In genomic region chr12:64459388-64460024, GRCh38 we compare ENCODE assay signal across 8 cellular contexts. TPM values are rescaled to one million over a fixed set of nuclear protein-coding genes. Genes with fewer than 3 reads are reported as not detected.
A peak's percentile ranks its signal among the peaks of the same experiment; 100 is the strongest.
DNase-seq lines count a peak whose midpoint lies in the region; ATAC-seq lines count a peak whose summit lies in the region.

No MANE protein-coding gene starts in this region.

- H3K4me3 Mint-ChIP-seq in activated naive CD8-positive, alpha-beta T cell treated with anti-CD3 and anti-CD28 coated beads, Interleukin-2, amount 50 U/mL, for 24 hours = peak overlapping the region; percentile 63

- H3K18ac ChIP-seq in mesenchymal stem cell (ENCODE audit: low read depth in 1 of 2, low read length in 2 of 2) = peak overlapping the region; percentile 64 to 66

- peaks cover 36% of the 10 kb centered on the region for H3K36me3 Mint-ChIP-seq in activated naive CD8-positive, alpha-beta T cell treated with anti-CD3 and anti-CD28 coated beads, Interleukin-2, amount 50 U/mL, for 24 hours (ENCODE audit: low read depth)

- no peaks in the 10 kb centered on the region for H3K27me3 ChIP-seq in mesenchymal stem cell (ENCODE audit: control insufficient read depth in 1 of 2, insufficient read depth in 1 of 2, low read length in 2 of 2)

- no peak overlapping the region for H3K4ac ChIP-seq in mesenchymal stem cell (ENCODE audit: low read depth in 1 of 2, low read length in 2 of 2)

- DNase-seq in activated naive CD8-positive, alpha-beta T cell treated with anti-CD3 and anti-CD28 coated beads, Interleukin-2, amount 50 U/mL, for 24 hours = peak; percentile 11
- DNase-seq in mesenchymal stem cell (peak; percentile 34), NCI-H774 (lab: John Stamatoyannopoulos, UW) (no peak), superior temporal gyrus (ENCODE audit: extremely low spot score) (no peak), nucleus accumbens (lab: John Stamatoyannopoulos, UW) (no peak), SIG-M5 treated with dmso at 0.1 percent for 504 hours (lab: John Stamatoyannopoulos, UW; ENCODE audit: unreplicated experiment) (no peak)

- H3K4me1 Mint-ChIP-seq in activated naive CD8-positive, alpha-beta T cell treated with anti-CD3 and anti-CD28 coated beads, Interleukin-2, amount 50 U/mL, for 24 hours = peaks cover 36% of the 10 kb centered on the region

- H3K4me3 ChIP-seq in mesenchymal stem cell (ENCODE audit: insufficient read depth in 1 of 2, low read depth in 1 of 2, low read length in 2 of 2) = peak overlapping the region in 1 of 2 experiments; percentile 72

- H2AK5ac ChIP-seq in mesenchymal stem cell (ENCODE audit: low read length, severe bottlenecking) = no peak overlapping the region

- H3K9me3 Mint-ChIP-seq in activated naive CD8-positive, alpha-beta T cell treated with anti-CD3 and anti-CD28 coated beads, Interleukin-2, amount 50 U/mL, for 24 hours = no peaks in the 10 kb centered on the region

- H3K9me3 ChIP-seq in mesenchymal stem cell (ENCODE audit: control insufficient read depth, low read length) = no peaks in the 10 kb centered on the region

- H2BK15ac ChIP-seq in mesenchymal stem cell (ENCODE audit: low read depth, poor library complexity, severe bottlenecking) = no peak overlapping the region

- H4K8ac ChIP-seq in mesenchymal stem cell (ENCODE audit: low read length) = no peak overlapping the region

- H3K27me3 Mint-ChIP-seq in activated naive CD8-positive, alpha-beta T cell treated with anti-CD3 and anti-CD28 coated beads, Interleukin-2, amount 50 U/mL, for 24 hours = no peaks in the 10 kb centered on the region

- H3K4me1 ChIP-seq in mesenchymal stem cell (ENCODE audit: control insufficient read depth, insufficient read depth, low read depth, low read length) = peaks cover 7% of the 10 kb centered on the region

- no CpG with 5 or more reads among the region's 3 CpGs for WGBS in mesenchymal stem cell

- peaks cover 4 to 46% of the 10 kb centered on the region in 2 experiments for H3K36me3 ChIP-seq in mesenchymal stem cell (ENCODE audit: control insufficient read depth in 1 of 2, insufficient read depth in 2 of 2, low read depth in 1 of 2, low read length in 2 of 2)

- no peak overlapping the region for H3K23ac ChIP-seq in mesenchymal stem cell (ENCODE audit: low read length in 2 of 2)

- peak overlapping the region; percentile 73 for H3K27ac Mint-ChIP-seq in activated naive CD8-positive, alpha-beta T cell treated with anti-CD3 and anti-CD28 coated beads, Interleukin-2, amount 50 U/mL, for 24 hours

- no peak overlapping the region for H2AFZ ChIP-seq in mesenchymal stem cell (ENCODE audit: low read depth, low read length)

- H3K27ac ChIP-seq in mesenchymal stem cell (ENCODE audit: low read length, poor library complexity, severe bottlenecking) = peak overlapping the region; percentile 47

- H3K4me2 ChIP-seq in mesenchymal stem cell (ENCODE audit: low read length, poor library complexity, severe bottlenecking) = peak overlapping the region; percentile 36

- ATAC-seq in GM18498 (IDR thresholded peaks at IDR 0.05; ENCODE audit: unreplicated experiment) (peak; percentile 41), HG03066 (IDR thresholded peaks at IDR 0.05; ENCODE audit: low read depth, unreplicated experiment) (peak; percentile 61)
- no peak for ATAC-seq in activated naive CD8-positive, alpha-beta T cell treated with anti-CD3 and anti-CD28 coated beads, Interleukin-2, amount 50 U/mL, for 24 hours

- no peak overlapping the region for H3K14ac ChIP-seq in mesenchymal stem cell (ENCODE audit: low read length in 2 of 2)

- H4K91ac ChIP-seq in mesenchymal stem cell (ENCODE audit: low read length) = no peak overlapping the region

- peaks cover 4% of the 10 kb centered on the region for H3K79me1 ChIP-seq in mesenchymal stem cell (replicated peaks; ENCODE audit: low read length, poor library complexity, severe bottlenecking)

- no peak overlapping the region for H2BK120ac ChIP-seq in mesenchymal stem cell (ENCODE audit: low read depth, low read length)

- no peak overlapping the region for H2BK5ac ChIP-seq in mesenchymal stem cell (ENCODE audit: low read depth, low read length, poor library complexity, severe bottlenecking)

- no peak overlapping the region for H2BK12ac ChIP-seq in mesenchymal stem cell (ENCODE audit: low read length in 2 of 2)

- peak overlapping the region; percentile 90 for H3K9ac ChIP-seq in mesenchymal stem cell (ENCODE audit: low read length)

RNA-seq across cellular contexts. Expression of gene TBK1, which starts 7.6 kb away (rescaled TPM):
- 17.0 TPM for polyA plus RNA-seq in mesenchymal stem cell (2013, experiment 1 of 2)
- 17.4 TPM for polyA plus RNA-seq in mesenchymal stem cell (2013, experiment 2 of 2)

RNA-seq across cellular contexts. Expression of gene XPOT, which starts 55.3 kb away (rescaled TPM):
- 86.7 TPM for polyA plus RNA-seq in mesenchymal stem cell (2013, experiment 1 of 2)
- 87.2 TPM for polyA plus RNA-seq in mesenchymal stem cell (2013, experiment 2 of 2)

Comparison
In these comparisons a context has a peak if more than half of its experiments do, and no peak if none do; other contexts are left out.
1. DNase-seq: peak in activated naive CD8-positive, alpha-beta T cell treated with anti-CD3 and anti-CD28 coated beads, Interleukin-2, amount 50 U/mL, for 24 hours (single experiment) and mesenchymal stem cell (single experiment); none in NCI-H774 (single experiment), superior temporal gyrus (single experiment), nucleus accumbens (0 of 56) and SIG-M5 treated with dmso at 0.1 percent for 504 hours (single experiment).